Comparison of ENCODE assay signal across 2 cellular contexts in genomic region chr1:234691567-234691966, GRCh38.
TF ChIP-seq lines count a peak whose summit lies in the region.

No MANE protein-coding gene starts in this region.

TF ChIP-seq in IMR-90, 13 proteins besides CTCF, POLR2A, EP300 and RAD21:
- TF ChIP-seq SMC3 (IDR thresholded peaks at IDR 0.05; ENCODE audit: low read depth, low read length) (peak; percentile 30; the same call in 1 of the 2 replicates), FOS (IDR thresholded peaks at IDR 0.05; ENCODE audit: low read depth, low read length) (no peak), MXI1 (IDR thresholded peaks at IDR 0.05; ENCODE audit: borderline replicate concordance, low read depth, low read length) (no peak), CEBPB (IDR thresholded peaks at IDR 0.05; ENCODE audit: low read depth, low read length) (no peak)

TF ChIP-seq in K562, 482 proteins besides CTCF, POLR2A, EP300 and RAD21 (continued from another document):
- TF ChIP-seq ARNT (IDR thresholded peaks at IDR 0.05) = no peak
- no peak for TF ChIP-seq CBFB (CRISPR knock-in tag; IDR thresholded peaks at IDR 0.05)
- TF ChIP-seq HOMEZ (CRISPR knock-in tag; IDR thresholded peaks at IDR 0.05) = no peak
- no peak for TF ChIP-seq FOXJ2 (tag; IDR thresholded peaks at IDR 0.05)
